ENCODE assay signal across 17 cellular contexts in genomic region chr7:148330124-148330818, GRCh38.
DNase-seq lines count a peak whose midpoint lies in the region; ATAC-seq and TF ChIP-seq lines count a peak whose summit lies in the region.
"Had no signal": no experiment of that assay in that cellular context is flagged by ENCODE, and none has a peak within 500 bp of the region (broad histone marks: within the 10 kb centered on the region; RNA-seq: fewer than 3 reads in every experiment).

No MANE protein-coding gene starts in this region.

- H3K4me3 Mint-ChIP-seq in stimulated activated naive CD8-positive, alpha-beta T cell treated with anti-CD3 and anti-CD28 coated beads, Interleukin-15, Interleukin-2, amounts not matched to agents 100 ng/mL and 50 ng/mL, for 24 hours = no peak overlapping the region
- H3K4me3 Mint-ChIP-seq in glutamatergic neuron (ENCODE audit: unreplicated experiment) = no peak overlapping the region
- H3K4me3 Mint-ChIP-seq in stimulated activated memory B cell treated with anti-CD40 and anti-IgM and Interleukin-4, amounts not matched to agents 10 μg/mL and 1 μg/mL and 100 μg/mL, for 72 hours = no peak overlapping the region

- DNase-seq in stimulated activated naive CD8-positive, alpha-beta T cell treated with anti-CD3 and anti-CD28 coated beads, Interleukin-15, Interleukin-2, amounts not matched to agents 100 U/mL and 50 U/mL, for 24 hours = no peak
- DNase-seq in glutamatergic neuron (no peak), retina (no peak), NCI-H187 (lab: John Stamatoyannopoulos, UW) (no peak)
- DNase-seq: BE2C, Calu3, DMS 273 treated with DMSO at 0.1 percent for 48 hours, GOT3, HCEC 1CT had no signal

- peaks cover 9% of the 10 kb centered on the region for H3K36me3 Mint-ChIP-seq in stimulated activated naive CD8-positive, alpha-beta T cell treated with anti-CD3 and anti-CD28 coated beads, Interleukin-15, Interleukin-2, amounts not matched to agents 100 ng/mL and 50 ng/mL, for 24 hours (ENCODE audit: low read depth)
- peaks cover 25% of the 10 kb centered on the region for H3K36me3 Mint-ChIP-seq in glutamatergic neuron (ENCODE audit: unreplicated experiment)
- H3K36me3 Mint-ChIP-seq in stimulated activated memory B cell treated with anti-CD40 and anti-IgM and Interleukin-4, amounts not matched to agents 10 μg/mL and 1 μg/mL and 100 μg/mL, for 72 hours = peaks cover 19% of the 10 kb centered on the region

- no peaks in the 10 kb centered on the region for H3K9me3 ChIP-seq in HEK293 (ENCODE audit: control insufficient read depth, insufficient read depth, low read depth, low read length)
- H3K9me3 ChIP-seq: BE2C had no signal

- CTCF ChIA-PET in HEK293 (lab: Yijun Ruan, JAX) = no interaction called here

- peaks cover 19% of the 10 kb centered on the region for H3K27me3 Mint-ChIP-seq in stimulated activated naive CD8-positive, alpha-beta T cell treated with anti-CD3 and anti-CD28 coated beads, Interleukin-15, Interleukin-2, amounts not matched to agents 100 ng/mL and 50 ng/mL, for 24 hours
- peaks cover 19% of the 10 kb centered on the region for H3K27me3 Mint-ChIP-seq in glutamatergic neuron (ENCODE audit: unreplicated experiment)
- no peaks in the 10 kb centered on the region for H3K27me3 Mint-ChIP-seq in stimulated activated memory B cell treated with anti-CD40 and anti-IgM and Interleukin-4, amounts not matched to agents 10 μg/mL and 1 μg/mL and 100 μg/mL, for 72 hours

- POLR2A ChIA-PET in HEK293 (lab: Yijun Ruan, JAX) = no interaction called here

- no peaks in the 10 kb centered on the region for H3K4me1 Mint-ChIP-seq in stimulated activated naive CD8-positive, alpha-beta T cell treated with anti-CD3 and anti-CD28 coated beads, Interleukin-15, Interleukin-2, amounts not matched to agents 100 ng/mL and 50 ng/mL, for 24 hours (ENCODE audit: low read depth)
- peaks cover 9% of the 10 kb centered on the region for H3K4me1 Mint-ChIP-seq in glutamatergic neuron (ENCODE audit: low read depth, unreplicated experiment)
- H3K4me1 Mint-ChIP-seq in stimulated activated memory B cell treated with anti-CD40 and anti-IgM and Interleukin-4, amounts not matched to agents 10 μg/mL and 1 μg/mL and 100 μg/mL, for 72 hours = peaks cover 36% of the 10 kb centered on the region

- H3K27ac ChIP-seq in HEK293 (ENCODE audit: extremely low read depth, low read depth, low read length) = no peak overlapping the region
- H3K27ac ChIP-seq: A549, C4-2B, KMS-11 had no signal

- peaks cover 14% of the 10 kb centered on the region for H3K9me3 Mint-ChIP-seq in stimulated activated naive CD8-positive, alpha-beta T cell treated with anti-CD3 and anti-CD28 coated beads, Interleukin-15, Interleukin-2, amounts not matched to agents 100 ng/mL and 50 ng/mL, for 24 hours
- peaks cover 20% of the 10 kb centered on the region for H3K9me3 Mint-ChIP-seq in glutamatergic neuron (ENCODE audit: unreplicated experiment)
- peaks cover 20% of the 10 kb centered on the region for H3K9me3 Mint-ChIP-seq in stimulated activated memory B cell treated with anti-CD40 and anti-IgM and Interleukin-4, amounts not matched to agents 10 μg/mL and 1 μg/mL and 100 μg/mL, for 72 hours

- H3K4me3 ChIP-seq in HEK293 (ENCODE audit: low read depth, low read length) = no peak overlapping the region
- H3K4me3 ChIP-seq: A549, GM12878 had no signal

- H3K36me3 ChIP-seq in HEK293 (ENCODE audit: control insufficient read depth in 2 of 2, insufficient read depth in 1 of 2, low read length in 2 of 2) = no peaks in the 10 kb centered on the region
- H3K36me3 ChIP-seq: BE2C had no signal

- no peak for ATAC-seq in stimulated activated naive CD8-positive, alpha-beta T cell treated with anti-CD3 and anti-CD28 coated beads, Interleukin-15, Interleukin-2, amounts not matched to agents 100 U/mL and 50 U/mL, for 24 hours
- ATAC-seq in stimulated activated memory B cell treated with anti-CD40 and anti-IgM and Interleukin-4, amounts not matched to agents 10 μg/mL and 1 μg/mL and 100 μg/mL, for 72 hours = no peak
- no peak for ATAC-seq in GM18511 (IDR thresholded peaks at IDR 0.05; ENCODE audit: unreplicated experiment)
- ATAC-seq: A549, GM12878 had no signal

- no peaks in the 10 kb centered on the region for H3K4me1 ChIP-seq in HEK293 (ENCODE audit: control insufficient read depth, insufficient read depth, low read length)
- H3K4me1 ChIP-seq: BE2C had no signal

- no peak for TF ChIP-seq CTCF in HEK293 (tag by site-specific recombination; IDR thresholded peaks at IDR 0.05)
- TF ChIP-seq CTCF in glutamatergic neuron (IDR thresholded peaks at IDR 0.05; ENCODE audit: partially characterized antibody, unreplicated experiment) = no peak

- H3K27ac Mint-ChIP-seq in stimulated activated naive CD8-positive, alpha-beta T cell treated with anti-CD3 and anti-CD28 coated beads, Interleukin-15, Interleukin-2, amounts not matched to agents 100 ng/mL and 50 ng/mL, for 24 hours = peak overlapping the region; percentile 31
- peak overlapping the region; percentile 14 for H3K27ac Mint-ChIP-seq in glutamatergic neuron (ENCODE audit: unreplicated experiment)
- peak overlapping the region; percentile 23 for H3K27ac Mint-ChIP-seq in stimulated activated memory B cell treated with anti-CD40 and anti-IgM and Interleukin-4, amounts not matched to agents 10 μg/mL and 1 μg/mL and 100 μg/mL, for 72 hours

TF ChIP-seq in HEK293, 187 proteins besides CTCF, POLR2A, EP300 and RAD21 (continues in another document):
- TF ChIP-seq PBX3 (CRISPR knock-in tag; IDR thresholded peaks at IDR 0.05) (no peak), KLF10 (tag by site-specific recombination; IDR thresholded peaks at IDR 0.05) (no peak), ZNF366 (tag by site-specific recombination; conservative IDR thresholded peaks at IDR 0.05) (peak; percentile 91), ZBTB1 (tag by site-specific recombination; IDR thresholded peaks at IDR 0.05) (no peak), ZNF221 (tag by site-specific recombination; IDR thresholded peaks at IDR 0.05; ENCODE audit: borderline replicate concordance) (no peak), ZIC2 (tag by site-specific recombination; IDR thresholded peaks at IDR 0.05) (no peak), ZNF521 (tag by site-specific recombination; IDR thresholded peaks at IDR 0.05) (0 out of 2 replicates have a peak, but pooled peaks have one; percentile 16), ZNF670 (tag by site-specific recombination; IDR thresholded peaks at IDR 0.05; ENCODE audit: low read depth) (no peak), PRDM1 (tag by site-specific recombination; IDR thresholded peaks at IDR 0.05) (no peak), ZNF48 (tag by site-specific recombination; IDR thresholded peaks at IDR 0.05) (no peak), GLIS2 (tag by site-specific recombination; IDR thresholded peaks at IDR 0.05) (no peak), ZNF571 (tag by site-specific recombination; IDR thresholded peaks at IDR 0.05) (no peak), ZNF692 (tag by site-specific recombination; IDR thresholded peaks at IDR 0.05) (no peak), ZNF501 (tag by site-specific recombination; IDR thresholded peaks at IDR 0.05) (no peak), BCL11B (tag by site-specific recombination; IDR thresholded peaks at IDR 0.05; ENCODE audit: low read depth) (peak; percentile 90), ZNF510 (tag by site-specific recombination; IDR thresholded peaks at IDR 0.05; ENCODE audit: insufficient replicate concordance) (no peak), ZNF274 (IDR thresholded peaks at IDR 0.05; ENCODE audit: low read length) (no peak), ZNF274 (tag by site-specific recombination; IDR thresholded peaks at IDR 0.05; ENCODE audit: borderline replicate concordance) (0 out of 2 replicates have a peak, but pooled peaks have one; percentile 44), ZNF132 (tag by site-specific recombination; IDR thresholded peaks at IDR 0.05; ENCODE audit: borderline replicate concordance) (no peak), ZNF549 (tag by site-specific recombination; IDR thresholded peaks at IDR 0.05) (no peak), ZNF174 (tag by site-specific recombination; IDR thresholded peaks at IDR 0.05) (no peak), BCL11A (tag by site-specific recombination; IDR thresholded peaks at IDR 0.05; ENCODE audit: low read depth) (peak; percentile 71; the same call in 1 of the 2 replicates), ZNF623 (tag by site-specific recombination; IDR thresholded peaks at IDR 0.05) (no peak), ZBTB17 (tag by site-specific recombination; IDR thresholded peaks at IDR 0.05) (peak; percentile 98), MYNN (tag by site-specific recombination; IDR thresholded peaks at IDR 0.05; ENCODE audit: borderline replicate concordance) (no peak), ZNF2 (tag by site-specific recombination; IDR thresholded peaks at IDR 0.05) (no peak)
